Comparison of ENCODE assay signal across 8 cellular contexts in the genomic region with DNA sequence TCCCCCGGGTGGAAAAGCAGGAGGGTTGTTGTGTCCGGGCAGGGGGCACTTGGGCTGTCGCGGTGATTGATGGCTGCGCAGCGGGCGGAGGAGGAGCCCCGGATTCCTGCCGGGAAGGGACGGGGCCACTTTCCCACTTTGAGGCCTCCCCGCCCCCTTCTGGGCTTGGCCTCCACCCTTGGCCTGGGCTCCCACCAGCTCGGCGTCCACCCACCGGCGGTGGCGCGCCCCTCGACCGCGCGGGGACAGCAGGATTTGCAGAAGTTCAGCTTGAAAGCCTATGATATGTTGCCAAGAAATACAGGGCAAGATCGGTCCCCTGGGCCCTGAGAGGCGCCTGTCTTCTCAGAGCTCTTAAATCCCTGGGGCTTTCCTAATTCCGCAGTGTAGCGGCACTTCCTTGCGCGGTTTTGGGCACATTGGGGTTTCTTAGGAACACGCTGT. TPM values are rescaled to one million over a fixed set of nuclear protein-coding genes. Genes with fewer than 3 reads are reported as not detected.
A peak's percentile ranks its signal among the peaks of the same experiment; 100 is the strongest.
DNase-seq lines count a peak whose midpoint lies in the region; ATAC-seq, FAIRE-seq and TF ChIP-seq lines count a peak whose summit lies in the region.

No MANE protein-coding gene starts in this region.

- ATAC-seq in sciatic nerve (peak; percentile 39), HG02759 (IDR thresholded peaks at IDR 0.05; ENCODE audit: unreplicated experiment) (no peak), HG03135 (IDR thresholded peaks at IDR 0.05; ENCODE audit: unreplicated experiment) (no peak)

- under 1% methylated on average over 28 of the region's 28 CpGs for WGBS in HUES64
- WGBS in iPS DF 6.9 (ENCODE audit: insufficient coverage, insufficient read length), result no CpG with 5 or more reads among the region's 28 CpGs

- H3K27ac ChIP-seq in HUES64 (ENCODE audit: low read depth, low read length), result peak overlapping the region; percentile 70; the same call in 1 of the 2 replicates
- H3K27ac ChIP-seq in iPS DF 6.9 (ENCODE audit: low read length), result no peak overlapping the region

- H3K27me3 ChIP-seq in HUES64 (ENCODE audit: insufficient read depth, low read length) (peaks cover 27% of the 10 kb centered on the region), iPS DF 6.9 (ENCODE audit: control insufficient read depth, insufficient read depth, low read length) (peaks cover 3% of the 10 kb centered on the region; the same call in 1 of the 2 replicates)

- in situ Hi-C loops in astrocyte of the cerebellum (cut with HindIII; ENCODE audit: low sequenced_read_pairs), result no loop called here

- H3K4me3 ChIP-seq in HUES64 (ENCODE audit: low read length) (peak overlapping the region; percentile 87), astrocyte of the cerebellum (ENCODE audit: low read depth, low read length) (peak overlapping the region; percentile 85), iPS DF 6.9 (ENCODE audit: low read length) (peak overlapping the region; percentile 78; the same call in 1 of the 2 replicates)

- H3K9me3 ChIP-seq in HUES64 (ENCODE audit: insufficient read depth, low read depth, low read length) (no peaks in the 10 kb centered on the region), iPS DF 6.9 (ENCODE audit: control insufficient read depth, insufficient read depth, low read length) (no peaks in the 10 kb centered on the region)

- intact Hi-C loops in sciatic nerve (cut with DNase I), result no loop called here

- TF ChIP-seq POLR2A in GM12891 (IDR thresholded peaks at IDR 0.05; ENCODE audit: low read depth, low read length), result no peak

- no peak for FAIRE-seq in GM12891 (lab: Jason Lieb, UNC)

- 0 out of 2 replicates have a peak overlapping the region, but pooled peaks have one; percentile 51 for H3K9ac ChIP-seq in HUES64 (ENCODE audit: low read depth, low read length)

- H3K36me3 ChIP-seq in HUES64 (ENCODE audit: insufficient read depth, low read length) (no peaks in the 10 kb centered on the region), iPS DF 6.9 (ENCODE audit: control insufficient read depth, insufficient read depth, low read length) (no peaks in the 10 kb centered on the region)

- peaks cover 6% of the 10 kb centered on the region for H3K4me1 ChIP-seq in HUES64 (ENCODE audit: insufficient read depth, low read length)
- H3K4me1 ChIP-seq in iPS DF 6.9 (ENCODE audit: control insufficient read depth, insufficient read depth, low read length), result no peaks in the 10 kb centered on the region

- no peak for TF ChIP-seq CTCF in astrocyte of the cerebellum (IDR thresholded peaks at IDR 0.05; ENCODE audit: low read depth, low read length, missing control alignments)

- no peak for DNase-seq in astrocyte of the cerebellum (ENCODE audit: low read depth)
- DNase-seq in iPS DF 6.9 (ENCODE audit: low read depth, low spot score), result no peak
- no peak for DNase-seq in sciatic nerve (ENCODE audit: low spot score)
- DNase-seq in GF-D8 (lab: John Stamatoyannopoulos, UW), result no peak
- DNase-seq in GM12891 (ENCODE audit: insufficient read length, low spot score), result no peak

TF ChIP-seq in GM12891, 5 proteins besides CTCF, POLR2A, EP300 and RAD21:
- TF ChIP-seq TAF1 (IDR thresholded peaks at IDR 0.05; ENCODE audit: low read depth, low read length) (no peak), PAX5 (IDR thresholded peaks at IDR 0.05; ENCODE audit: insufficient read depth, low read length, severe bottlenecking) (no peak), SPI1 (IDR thresholded peaks at IDR 0.05; ENCODE audit: low read depth, low read length) (no peak), POU2F2 (IDR thresholded peaks at IDR 0.05; ENCODE audit: low read depth, low read length) (no peak), POLR2AphosphoS5 (IDR thresholded peaks at IDR 0.05; ENCODE audit: low read depth, low read length) (no peak)

RNA-seq across cellular contexts. Expression of a gene that starts 0.9 kb away (rescaled TPM):
- 4.2 TPM for polyA plus RNA-seq in HUES64 (2013, experiment 1 of 2)
- polyA plus RNA-seq in HUES64 (2013, experiment 2 of 2), result 6.1 TPM
- total RNA-seq in sciatic nerve, result 94.9 TPM
- 0.40 TPM for polyA plus RNA-seq in GM12891 (2012; ENCODE audit: low read depth, missing spikeins)
